ENCODE assay signal across 8 cellular contexts in the genomic region with DNA sequence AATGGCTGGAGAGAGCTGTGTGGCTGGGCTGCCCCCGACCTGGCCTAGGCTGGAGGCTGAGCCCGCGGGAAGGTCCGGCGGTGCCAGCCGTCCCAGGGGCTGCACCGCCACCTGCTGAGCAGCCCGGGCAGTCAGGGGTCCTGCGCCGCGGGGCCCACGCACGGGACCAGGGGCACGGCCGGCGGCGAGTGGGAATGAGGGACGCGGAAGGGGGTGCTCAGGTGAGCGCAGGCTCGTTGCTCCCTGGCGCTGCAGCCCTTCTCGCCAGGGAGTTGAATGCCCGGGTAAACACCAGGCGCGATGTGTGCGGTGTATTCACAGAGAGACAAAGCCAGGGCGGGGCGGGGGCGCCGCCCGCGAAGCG. TPM values are rescaled to one million over a fixed set of nuclear protein-coding genes. Genes with fewer than 3 reads are reported as not detected.
DNase-seq lines count a peak whose midpoint lies in the region; ATAC-seq and TF ChIP-seq lines count a peak whose summit lies in the region.

No MANE protein-coding gene starts in this region.

- H3K9ac ChIP-seq in iPS-15b (ENCODE audit: low read depth, low read length) = no peak overlapping the region

- H3K27me3 Mint-ChIP-seq in stimulated activated naive CD8-positive, alpha-beta T cell treated with anti-CD3 and anti-CD28 coated beads, Interleukin-15, amount 100 ng/mL, for 72 hours = peaks cover 50% of the 10 kb centered on the region

- peaks cover 20% of the 10 kb centered on the region for H3K4me1 ChIP-seq in iPS-15b (ENCODE audit: control insufficient read depth, insufficient read depth, low read length)

- peak overlapping the region; percentile 38; the same call in 1 of the 2 replicates for H3K4me3 ChIP-seq in WI38 (ENCODE audit: low read depth, low read length)
- H3K4me3 ChIP-seq in iPS-15b (ENCODE audit: low read depth, low read length) = peak overlapping the region; percentile 50

- TF ChIP-seq CTCF in WI38 (IDR thresholded peaks at IDR 0.05; ENCODE audit: low read depth, low read length) = 0 out of 2 replicates have a peak, but pooled peaks have one; percentile 22

- H3K27ac Mint-ChIP-seq in stimulated activated naive CD8-positive, alpha-beta T cell treated with anti-CD3 and anti-CD28 coated beads, Interleukin-15, amount 100 ng/mL, for 72 hours = no peak overlapping the region

- no peaks in the 10 kb centered on the region for H3K9me3 ChIP-seq in iPS-15b (ENCODE audit: control insufficient read depth, insufficient read depth, low read length)

- DNase-seq in SIG-M5 treated with dmso at 0.1 percent for 504 hours (lab: John Stamatoyannopoulos, UW; ENCODE audit: unreplicated experiment) (peak; percentile 52), SIG-M5 (lab: John Stamatoyannopoulos, UW) (no peak), inferior parietal cortex (ENCODE audit: extremely low spot score) (no peak), HT-29 (ENCODE audit: low spot score) (no peak)
- DNase-seq in stimulated activated naive CD8-positive, alpha-beta T cell treated with anti-CD3 and anti-CD28 coated beads, Interleukin-15, amount 100 ng/mL, for 72 hours = peak in 1 of 2 donors; percentile 25

- H3K4me3 Mint-ChIP-seq in stimulated activated naive CD8-positive, alpha-beta T cell treated with anti-CD3 and anti-CD28 coated beads, Interleukin-15, amount 100 ng/mL, for 72 hours = peak overlapping the region; percentile 69 to 76

- H3K4me1 Mint-ChIP-seq in stimulated activated naive CD8-positive, alpha-beta T cell treated with anti-CD3 and anti-CD28 coated beads, Interleukin-15, amount 100 ng/mL, for 72 hours = peaks cover 20% of the 10 kb centered on the region

- peak; percentile 23 for ATAC-seq in HG02798 (IDR thresholded peaks at IDR 0.05; ENCODE audit: poor library complexity, unreplicated experiment)
- ATAC-seq in stimulated activated naive CD8-positive, alpha-beta T cell treated with anti-CD3 and anti-CD28 coated beads, Interleukin-15, amount 100 ng/mL, for 72 hours = peak; percentile 50

- no peaks in the 10 kb centered on the region for H3K36me3 ChIP-seq in iPS-15b (ENCODE audit: control insufficient read depth, insufficient read depth, low read length)

- H3K27me3 ChIP-seq in iPS-15b (ENCODE audit: control insufficient read depth, insufficient read depth, low read length) = peaks cover 18% of the 10 kb centered on the region

- no peaks in the 10 kb centered on the region for H3K9me3 Mint-ChIP-seq in stimulated activated naive CD8-positive, alpha-beta T cell treated with anti-CD3 and anti-CD28 coated beads, Interleukin-15, amount 100 ng/mL, for 72 hours

RNA-seq across cellular contexts. Expression of gene SEMA3F, which starts 0.7 kb away (rescaled TPM):
- 14.6 and 16.5 TPM in 2 replicates for total RNA-seq in HT-29 (2014; rRNA removed; shearing (Covaris generic))

RNA-seq across cellular contexts. Expression of gene GNAT1, which starts 37.0 kb away (rescaled TPM):
- total RNA-seq in HT-29 (2014; rRNA removed; shearing (Covaris generic)) = 0.18 TPM in 1 of 2 replicates, not detected in the other

RNA-seq across cellular contexts. Expression of gene SLC38A3, which starts 50.6 kb away (rescaled TPM):
- 0.70 TPM in 1 of 2 replicates, not detected in the other for total RNA-seq in HT-29 (2014; rRNA removed; shearing (Covaris generic))
